ENCODE assay signal across 19 cellular contexts in the genomic region with DNA sequence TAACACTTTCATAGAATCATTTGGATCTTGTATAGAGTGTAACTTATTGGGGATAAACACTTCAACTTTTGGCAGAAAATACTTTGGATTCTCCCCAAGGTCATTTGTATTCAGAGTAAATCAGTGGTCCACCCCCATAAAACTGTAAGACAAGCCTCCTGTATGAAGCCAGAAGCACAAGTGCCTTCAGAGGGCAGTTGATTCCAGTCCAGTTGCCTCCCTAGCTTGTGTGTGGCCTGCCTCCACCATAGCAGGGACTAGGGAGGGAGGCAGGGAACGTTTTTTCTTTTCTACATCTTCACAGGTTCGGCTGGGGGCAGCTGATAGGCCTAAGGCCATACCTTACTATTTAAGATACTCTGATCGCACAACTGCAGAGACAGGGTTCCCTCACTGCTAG. TPM values are rescaled to one million over a fixed set of nuclear protein-coding genes. Genes with fewer than 3 reads are reported as not detected.
DNase-seq lines count a peak whose midpoint lies in the region; ATAC-seq, FAIRE-seq and TF ChIP-seq lines count a peak whose summit lies in the region.
"Had no signal": no experiment of that assay in that cellular context is flagged by ENCODE, and none has a peak within 500 bp of the region (broad histone marks: within the 10 kb centered on the region; RNA-seq: fewer than 3 reads in every experiment).

No MANE protein-coding gene starts in this region.

- TF ChIP-seq POLR2A in K562 (conservative IDR thresholded peaks at IDR 0.05) (no peak), gastroesophageal sphincter (IDR thresholded peaks at IDR 0.05) (no peak), sigmoid colon (IDR thresholded peaks at IDR 0.05) (no peak)

- WGBS in K562 (ENCODE audit: insufficient coverage, low coverage, missing lambda C conversion rate), result 48% methylated on average over 3 of the region's 3 CpGs
- WGBS in gastroesophageal sphincter (ENCODE audit: low coverage in 1 of 2), 2 donors, result 58 to 100% methylated on average over 1 to 3 of the region's 3 CpGs
- 78 to 82% methylated on average over 3 of the region's 3 CpGs for whole genome bisulfite sequencing in sigmoid colon, 2 donors

- H3K9ac ChIP-seq in K562 (ENCODE audit: insufficient read depth in 1 of 2, low read depth in 2 of 2, low read length in 2 of 2), result no peak overlapping the region

- peaks cover 4% of the 10 kb centered on the region; the same call in 1 of the 2 replicates for H4K20me1 ChIP-seq in K562 (replicated peaks; ENCODE audit: control insufficient read depth, insufficient read depth, low read length)

- TF ChIP-seq RAD21 in K562 (CRISPR knock-in tag; conservative IDR thresholded peaks at IDR 0.05 in 1 of 2, IDR thresholded peaks at IDR 0.05 in 1 of 2), result no peak

- no peak overlapping the region for H3K27ac ChIP-seq in K562 (ENCODE audit: extremely low read depth, low read depth, low read length)
- peak overlapping the region in 3 of 4 donors; percentile 42 to 51 (median 50) for H3K27ac ChIP-seq in gastroesophageal sphincter
- H3K27ac ChIP-seq in sigmoid colon, result peak overlapping the region in 3 of 4 donors; percentile 10 to 41 (median 16)
- H3K27ac ChIP-seq: 22Rv1 had no signal

- peak; percentile 17 for ATAC-seq in K562
- ATAC-seq in gastroesophageal sphincter, result no peak
- ATAC-seq in GM18511 (IDR thresholded peaks at IDR 0.05; ENCODE audit: unreplicated experiment), result no peak
- ATAC-seq in GM19395 (IDR thresholded peaks at IDR 0.05; ENCODE audit: unreplicated experiment), result no peak
- no peak for ATAC-seq in GM18907 (IDR thresholded peaks at IDR 0.05; ENCODE audit: unreplicated experiment)
- ATAC-seq: CD8-positive, alpha-beta T cell; HepG2 had no signal

- TF ChIP-seq EP300 in K562 (IDR thresholded peaks at IDR 0.05; ENCODE audit: low read length) (no peak), gastroesophageal sphincter (IDR thresholded peaks at IDR 0.05) (no peak), sigmoid colon (IDR thresholded peaks at IDR 0.05) (no peak)

- TF ChIP-seq CTCF in K562 (IDR thresholded peaks at IDR 0.05 in 2 of 3, conservative IDR thresholded peaks at IDR 0.05 in 1 of 3; ENCODE audit: insufficient read depth in 2 of 3, low read depth in 1 of 3, low read length in 3 of 3), result no peak
- TF ChIP-seq CTCF in gastroesophageal sphincter (IDR thresholded peaks at IDR 0.05), result no peak
- TF ChIP-seq CTCF in sigmoid colon (IDR thresholded peaks at IDR 0.05), result no peak

- no peaks in the 10 kb centered on the region for H3K9me1 ChIP-seq in K562 (ENCODE audit: control insufficient read depth, insufficient read depth, low read length)

- H3K4me3 ChIP-seq in K562, result no peak overlapping the region
- H3K4me3 ChIP-seq in gastroesophageal sphincter, result no peak overlapping the region
- H3K4me3 ChIP-seq in sigmoid colon, result no peak overlapping the region

- H3K4me2 ChIP-seq in K562 (ENCODE audit: insufficient read depth, low read length), result no peak overlapping the region

- peaks cover 2% of the 10 kb centered on the region; the same call in 1 of the 3 replicates for H3K79me2 ChIP-seq in K562 (ENCODE audit: control insufficient read depth, insufficient read depth, low read length)

- intact Hi-C loops in K562 (cut with micrococcal nuclease), result no loop called here
- intact Hi-C loops in sigmoid colon (cut with DNase I), result no loop called here

- H3K9me3 Mint-ChIP-seq in activated CD4-positive, alpha-beta T cell treated with anti-CD3 and anti-CD28 coated beads, Interleukin-2, amount 10 ng/mL, durations not matched to agents 7 days and 5 days, result no peaks in the 10 kb centered on the region
- H3K9me3 Mint-ChIP-seq: CD8-positive, alpha-beta T cell had no signal

- H3K4me1 ChIP-seq in K562 (replicated peaks in 1 of 2; ENCODE audit: control insufficient read depth in 2 of 2, insufficient read depth in 2 of 2, low read length in 2 of 2) (no peaks in the 10 kb centered on the region), gastroesophageal sphincter (peaks cover 0 to 24% (median 0%) of the 10 kb centered on the region in 3 donors), sigmoid colon (peaks cover 0 to 4% (median 0%) of the 10 kb centered on the region in 4 donors)

- no peaks in the 10 kb centered on the region for H3K27me3 ChIP-seq in K562 (ENCODE audit: control insufficient read depth in 2 of 2, insufficient read depth in 2 of 2, low read length in 2 of 2)
- no peaks in the 10 kb centered on the region for H3K27me3 ChIP-seq in gastroesophageal sphincter
- no peaks in the 10 kb centered on the region for H3K27me3 ChIP-seq in sigmoid colon

- no peaks in the 10 kb centered on the region for H3K9me3 ChIP-seq in K562 (replicated peaks; ENCODE audit: control insufficient read depth, insufficient read depth, low read depth, low read length)
- H3K9me3 ChIP-seq in gastroesophageal sphincter, result no peaks in the 10 kb centered on the region
- no peaks in the 10 kb centered on the region for H3K9me3 ChIP-seq in sigmoid colon

- CTCF ChIA-PET in activated CD4-positive, alpha-beta T cell treated with anti-CD3 and anti-CD28 coated beads, Interleukin-2, amount 10 ng/mL, durations not matched to agents 7 days and 5 days (lab: Charles Lee), result interaction anchor here (1.0 kb wide), 1 partner anchor 193 kb away, joined by 3 read pairs; no protein-coding TSS in a partner anchor
- CTCF ChIA-PET in K562 (lab: Yijun Ruan, JAX; ENCODE audit: low intra/inter-chr PET ratio), result no interaction called here

- FAIRE-seq in K562 (lab: Jason Lieb, UNC), result no peak
- FAIRE-seq: HepG2 had no signal

- no peaks in the 10 kb centered on the region for H3K27me3 Mint-ChIP-seq in activated CD4-positive, alpha-beta T cell treated with anti-CD3 and anti-CD28 coated beads, Interleukin-2, amount 10 ng/mL, durations not matched to agents 7 days and 5 days

- H3K27ac Mint-ChIP-seq in activated CD4-positive, alpha-beta T cell treated with anti-CD3 and anti-CD28 coated beads, Interleukin-2, amount 10 ng/mL, durations not matched to agents 7 days and 5 days, result no peak overlapping the region
- H3K27ac Mint-ChIP-seq: CD8-positive, alpha-beta T cell had no signal

- POLR2A ChIA-PET in activated CD4-positive, alpha-beta T cell treated with anti-CD3 and anti-CD28 coated beads, Interleukin-2, amount 10 ng/mL, durations not matched to agents 7 days and 5 days (lab: Charles Lee), result no interaction called here
- POLR2A ChIA-PET in K562 (lab: Yijun Ruan, JAX), result interaction anchor here (0.6 to 1.8 kb wide), 4 partner anchors 9 to 399 kb away, joined by 3 to 5 read pairs (median 4); no protein-coding TSS in a partner anchor

- peaks cover 25% of the 10 kb centered on the region for H3K36me3 Mint-ChIP-seq in activated CD4-positive, alpha-beta T cell treated with anti-CD3 and anti-CD28 coated beads, Interleukin-2, amount 10 ng/mL, durations not matched to agents 7 days and 5 days (ENCODE audit: low read depth)

- in situ Hi-C loops in K562 (cut with MboI), result no loop called here

- BruUV-seq in K562 (replicated peaks; lab: Mats Ljungman, UMichigan), result no TSS peak

- no peak overlapping the region for H2AFZ ChIP-seq in K562 (ENCODE audit: low read depth, low read length)

- DNase-seq in activated CD4-positive, alpha-beta T cell treated with anti-CD3 and anti-CD28 coated beads, Interleukin-2, amount 10 ng/mL, durations not matched to agents 7 days and 5 days, result peak; percentile 2
- DNase-seq in activated CD4-positive, alpha-beta T cell treated with anti-CD3 and anti-CD28 coated beads for 1 hour, result no peak
- DNase-seq in K562 (ENCODE audit: extremely low read depth in 1 of 4, low spot score in 3 of 4), result no peak
- DNase-seq in sigmoid colon, result no peak
- DNase-seq: CD8-positive, alpha-beta T cell; DND-41; GF-D8; H7; Karpas-422; NCI-H2029 treated with DMSO at 0.1 percent for 48 hours; NCI-H2227 treated with DMSO at 0.1 percent for 48 hours; NCI-H526 had no signal

- peaks cover 92% of the 10 kb centered on the region for H3K36me3 ChIP-seq in K562 (ENCODE audit: control insufficient read depth, insufficient read depth, low read length)
- H3K36me3 ChIP-seq in gastroesophageal sphincter, result peaks cover 0 to 100% of the 10 kb centered on the region in 2 donors
- H3K36me3 ChIP-seq in sigmoid colon, result peaks cover 5 to 100% (median 53%) of the 10 kb centered on the region in 4 donors

- no peaks in the 10 kb centered on the region for H3K4me1 Mint-ChIP-seq in activated CD4-positive, alpha-beta T cell treated with anti-CD3 and anti-CD28 coated beads, Interleukin-2, amount 10 ng/mL, durations not matched to agents 7 days and 5 days

- no peak overlapping the region for H3K4me3 Mint-ChIP-seq in activated CD4-positive, alpha-beta T cell treated with anti-CD3 and anti-CD28 coated beads, Interleukin-2, amount 10 ng/mL, durations not matched to agents 7 days and 5 days
- H3K4me3 Mint-ChIP-seq: CD8-positive, alpha-beta T cell had no signal

RNA-seq across cellular contexts. Expression of a gene that starts 11.6 kb away (rescaled TPM):
- total RNA-seq in activated CD4-positive, alpha-beta T cell treated with anti-CD3 and anti-CD28 coated beads, Interleukin-2, amount 10 ng/mL, durations not matched to agents 7 days and 5 days, result 10 to 100 TPM; 31.6 to 33.7 TPM
- 170 and 347 TPM in 2 replicates for total RNA-seq in K562 (2011; cell fraction: chromatin; rRNA removed; ENCODE audit: low replicate concordance)
- 220 and 236 TPM in 2 replicates for total RNA-seq in K562 (2011; cell fraction: nucleolus; rRNA removed)
- total RNA-seq in K562 (2011; cell fraction: nucleoplasm; rRNA removed), result 186 and 187 TPM in 2 replicates
- total RNA-seq in K562 (2014; rRNA removed) (67.6 and 83.5 TPM in 2 replicates), K562 (2014; rRNA removed; fragmentation: Illumina TruSeq; extraction: Trizol) (39.7 and 46.8 TPM in 2 replicates), K562 (2015; rRNA removed; fragmentation: Illumina TruSeq; extraction: Trizol) (65.3 and 67.6 TPM in 2 replicates), K562 (2021) (80.7 and 81.2 TPM in 2 replicates), gastroesophageal sphincter (10 to 100 TPM; 48.5 to 82.5 (median 76.8) TPM), sigmoid colon (10 to 100 TPM; 43.5 to 49.9 (median 48.9) TPM)
- polyA plus RNA-seq in K562 (2011; rRNA removed) (87.9 and 116 TPM in 2 replicates), K562 (2014; fragmentation: Illumina TruSeq; extraction: Trizol) (71.3 and 81.3 TPM in 2 replicates), K562 (2014; fragmentation: Nextera tagmentation; extraction: Ambion mirVana) (10 to 100 TPM in 1 of 2 experiments, 1 to 10 TPM in 1; 8.4 to 14.0 TPM), K562 (2014; rRNA removed) (75.3 and 82.3 TPM in 2 replicates), sigmoid colon (10 to 100 TPM; 35.4 to 54.5 (median 40.7) TPM)
- 88.5 and 108 TPM in 2 replicates for polyA plus RNA-seq in K562 (2011; cell fraction: cytosol; rRNA removed)
- polyA plus RNA-seq in K562 (2011; cell fraction: nucleus; rRNA removed), result 454 and 537 TPM in 2 replicates
- polyA plus RNA-seq in K562 (2012), result 72.8 and 104 TPM in 2 replicates
- polyA minus RNA-seq in K562 (2011; rRNA and poly(A)+ RNA removed), result 48.5 and 49.2 TPM in 2 replicates
- polyA minus RNA-seq in K562 (2011; cell fraction: cytosol; rRNA and poly(A)+ RNA removed), result 42.4 and 49.5 TPM in 2 replicates
- 120 and 149 TPM in 2 replicates for polyA minus RNA-seq in K562 (2011; cell fraction: nucleus; rRNA and poly(A)+ RNA removed)

RNA-seq across cellular contexts. Expression of a gene that starts 11.7 kb away (rescaled TPM):
- total RNA-seq in activated CD4-positive, alpha-beta T cell treated with anti-CD3 and anti-CD28 coated beads, Interleukin-2, amount 10 ng/mL, durations not matched to agents 7 days and 5 days, result 1 to 10 TPM; 3.8 to 5.1 TPM
- total RNA-seq in K562 (2011; cell fraction: chromatin; rRNA removed; ENCODE audit: low replicate concordance), result 7.6 and 12.4 TPM in 2 replicates
- total RNA-seq in K562 (2011; cell fraction: nucleolus; rRNA removed), result 5.8 and 6.7 TPM in 2 replicates
- total RNA-seq in K562 (2011; cell fraction: nucleoplasm; rRNA removed), result 5.1 and 8.2 TPM in 2 replicates
- total RNA-seq in K562 (2014; rRNA removed) (0.36 and 0.37 TPM in 2 replicates), K562 (2014; rRNA removed; fragmentation: Illumina TruSeq; extraction: Trizol) (0.32 and 0.47 TPM in 2 replicates), K562 (2015; rRNA removed; fragmentation: Illumina TruSeq; extraction: Trizol) (0.83 and 1.2 TPM in 2 replicates), K562 (2021) (1.4 and 1.7 TPM in 2 replicates), gastroesophageal sphincter (1 to 10 TPM in 3 of 4 donors, under 1 TPM in 1; 0.54 to 8.5 (median 5.0) TPM), sigmoid colon (1 to 10 TPM; 2.9 to 7.1 (median 4.4) TPM)
- polyA plus RNA-seq in K562 (2011; rRNA removed) (0.84 and 1.1 TPM in 2 replicates), K562 (2014; fragmentation: Illumina TruSeq; extraction: Trizol) (0.70 and 0.94 TPM in 2 replicates), K562 (2014; fragmentation: Nextera tagmentation; extraction: Ambion mirVana) (under 1 TPM; 0.22 to 0.35 TPM), K562 (2014; rRNA removed) (0.93 and 1.4 TPM in 2 replicates), sigmoid colon (1 to 10 TPM in 2 of 3 donors, under 1 TPM in 1; 0.60 to 6.0 (median 2.8) TPM)
- polyA plus RNA-seq in K562 (2011; cell fraction: cytosol; rRNA removed), result 0.66 and 1.1 TPM in 2 replicates
- 5.1 and 6.7 TPM in 2 replicates for polyA plus RNA-seq in K562 (2011; cell fraction: nucleus; rRNA removed)
- 1.3 and 2.7 TPM in 2 replicates for polyA plus RNA-seq in K562 (2012)
- 1.3 and 2.1 TPM in 2 replicates for polyA minus RNA-seq in K562 (2011; rRNA and poly(A)+ RNA removed)
- polyA minus RNA-seq in K562 (2011; cell fraction: cytosol; rRNA and poly(A)+ RNA removed), result 0.67 TPM in 1 of 2 replicates, not detected in the other
- 3.5 and 4.1 TPM in 2 replicates for polyA minus RNA-seq in K562 (2011; cell fraction: nucleus; rRNA and poly(A)+ RNA removed)

RNA-seq across cellular contexts. Expression of a gene that starts 44.0 kb away (rescaled TPM):
- 10 to 100 TPM; 32.3 to 32.4 TPM for total RNA-seq in activated CD4-positive, alpha-beta T cell treated with anti-CD3 and anti-CD28 coated beads, Interleukin-2, amount 10 ng/mL, durations not matched to agents 7 days and 5 days
- total RNA-seq in K562 (2011; cell fraction: chromatin; rRNA removed; ENCODE audit: low replicate concordance), result 31.6 and 76.0 TPM in 2 replicates
- 13.0 and 16.8 TPM in 2 replicates for total RNA-seq in K562 (2011; cell fraction: nucleolus; rRNA removed)
- total RNA-seq in K562 (2011; cell fraction: nucleoplasm; rRNA removed), result 28.7 and 37.4 TPM in 2 replicates
- total RNA-seq in K562 (2014; rRNA removed) (22.1 and 26.6 TPM in 2 replicates), K562 (2014; rRNA removed; fragmentation: Illumina TruSeq; extraction: Trizol) (48.0 and 58.8 TPM in 2 replicates), K562 (2015; rRNA removed; fragmentation: Illumina TruSeq; extraction: Trizol) (34.4 and 38.1 TPM in 2 replicates), K562 (2021) (45.7 and 48.5 TPM in 2 replicates), gastroesophageal sphincter (10 to 100 TPM; 27.4 to 47.2 (median 38.0) TPM), sigmoid colon (10 to 100 TPM; 37.4 to 50.2 (median 40.7) TPM)
- polyA plus RNA-seq in K562 (2011; rRNA removed) (51.8 and 70.6 TPM in 2 replicates), K562 (2014; fragmentation: Illumina TruSeq; extraction: Trizol) (44.1 and 49.9 TPM in 2 replicates), K562 (2014; fragmentation: Nextera tagmentation; extraction: Ambion mirVana) (10 to 100 TPM; 27.0 to 49.2 TPM), K562 (2014; rRNA removed) (31.1 and 31.2 TPM in 2 replicates), sigmoid colon (10 to 100 TPM; 15.3 to 16.8 (median 16.6) TPM)
- polyA plus RNA-seq in K562 (2011; cell fraction: cytosol; rRNA removed), result 14.0 and 23.7 TPM in 2 replicates
- polyA plus RNA-seq in K562 (2011; cell fraction: nucleus; rRNA removed), result 35.7 and 44.4 TPM in 2 replicates
- polyA plus RNA-seq in K562 (2012), result 34.3 and 41.0 TPM in 2 replicates
- polyA minus RNA-seq in K562 (2011; rRNA and poly(A)+ RNA removed), result 113 and 118 TPM in 2 replicates
- polyA minus RNA-seq in K562 (2011; cell fraction: cytosol; rRNA and poly(A)+ RNA removed), result 20.6 and 39.8 TPM in 2 replicates
- polyA minus RNA-seq in K562 (2011; cell fraction: nucleus; rRNA and poly(A)+ RNA removed), result 30.3 and 38.9 TPM in 2 replicates

RNA-seq across cellular contexts. Expression of a gene that starts 44.0 kb away (rescaled TPM):
- total RNA-seq in activated CD4-positive, alpha-beta T cell treated with anti-CD3 and anti-CD28 coated beads, Interleukin-2, amount 10 ng/mL, durations not matched to agents 7 days and 5 days, result under 1 TPM; 0.02 to 0.05 TPM
- total RNA-seq in K562 (2011; cell fraction: chromatin; rRNA removed; ENCODE audit: low replicate concordance), result 0.07 TPM in 1 of 2 replicates, not detected in the other
- not detected in 2 replicates for total RNA-seq in K562 (2011; cell fraction: nucleolus; rRNA removed)
- not detected in 2 replicates for total RNA-seq in K562 (2011; cell fraction: nucleoplasm; rRNA removed)
- total RNA-seq in K562 (2014; rRNA removed), result 0.05 TPM in 1 of 2 replicates, not detected in the other
- 0.03 TPM in 1 of 2 replicates, not detected in the other for total RNA-seq in K562 (2014; rRNA removed; fragmentation: Illumina TruSeq; extraction: Trizol)
- 0.04 TPM in 2 replicates for total RNA-seq in K562 (2015; rRNA removed; fragmentation: Illumina TruSeq; extraction: Trizol)
- total RNA-seq in K562 (2021), result not detected in 2 replicates
- 0.01 TPM in 1 of 2 replicates, not detected in the other for polyA plus RNA-seq in K562 (2011; rRNA removed)
- 0.01 TPM in 2 replicates for polyA plus RNA-seq in K562 (2011; cell fraction: cytosol; rRNA removed)
- 0.03 and 0.06 TPM in 2 replicates for polyA plus RNA-seq in K562 (2011; cell fraction: nucleus; rRNA removed)
- polyA plus RNA-seq in K562 (2012), result 0.01 and 0.04 TPM in 2 replicates
- not detected in 2 replicates for polyA plus RNA-seq in K562 (2014; fragmentation: Illumina TruSeq; extraction: Trizol)
- polyA plus RNA-seq in K562 (2014; fragmentation: Nextera tagmentation; extraction: Ambion mirVana), result not detected
- not detected in 2 replicates for polyA plus RNA-seq in K562 (2014; rRNA removed)
- not detected in 2 replicates for polyA minus RNA-seq in K562 (2011; rRNA and poly(A)+ RNA removed)
- polyA minus RNA-seq in K562 (2011; cell fraction: cytosol; rRNA and poly(A)+ RNA removed), result not detected in 2 replicates
- not detected in 2 replicates for polyA minus RNA-seq in K562 (2011; cell fraction: nucleus; rRNA and poly(A)+ RNA removed)
- under 1 TPM in 3 of 4 donors, not detected in 1; 0.15 to 0.57 (median 0.27) TPM for total RNA-seq in gastroesophageal sphincter
- total RNA-seq in sigmoid colon, result 1 to 10 TPM in 3 of 4 donors, under 1 TPM in 1; 0.82 to 3.0 (median 2.2) TPM
- under 1 TPM in 2 of 3 donors, not detected in 1; under 0.01 to 0.57 TPM for polyA plus RNA-seq in sigmoid colon
- total RNA-seq: RPMI7951 had no signal

RNA-seq across cellular contexts. Expression of a gene that starts 57.6 kb away (rescaled TPM):
- total RNA-seq in activated CD4-positive, alpha-beta T cell treated with anti-CD3 and anti-CD28 coated beads, Interleukin-2, amount 10 ng/mL, durations not matched to agents 7 days and 5 days, result 10 to 100 TPM; 13.4 to 13.6 TPM
- total RNA-seq in K562 (2011; cell fraction: chromatin; rRNA removed; ENCODE audit: low replicate concordance), result 18.4 and 48.8 TPM in 2 replicates
- 34.9 and 41.4 TPM in 2 replicates for total RNA-seq in K562 (2011; cell fraction: nucleolus; rRNA removed)
- total RNA-seq in K562 (2011; cell fraction: nucleoplasm; rRNA removed), result 17.7 and 23.9 TPM in 2 replicates
- total RNA-seq in K562 (2014; rRNA removed) (16.8 and 23.2 TPM in 2 replicates), K562 (2014; rRNA removed; fragmentation: Illumina TruSeq; extraction: Trizol) (5.6 and 7.9 TPM in 2 replicates), K562 (2015; rRNA removed; fragmentation: Illumina TruSeq; extraction: Trizol) (9.2 and 9.8 TPM in 2 replicates), K562 (2021) (18.1 and 18.9 TPM in 2 replicates), gastroesophageal sphincter (10 to 100 TPM; 30.4 to 59.0 (median 40.8) TPM), sigmoid colon (100 to 1,000 TPM in 1 of 4 donors, 10 to 100 TPM in 3; 12.8 to 135 (median 21.9) TPM)
- polyA plus RNA-seq in K562 (2011; rRNA removed) (14.2 and 14.5 TPM in 2 replicates), K562 (2014; fragmentation: Illumina TruSeq; extraction: Trizol) (12.7 and 13.3 TPM in 2 replicates), K562 (2014; fragmentation: Nextera tagmentation; extraction: Ambion mirVana) (under 1 TPM; 0.72 to 0.89 TPM), K562 (2014; rRNA removed) (10.9 and 11.4 TPM in 2 replicates), sigmoid colon (10 to 100 TPM; 15.6 to 26.7 (median 16.9) TPM)
- 16.4 and 30.7 TPM in 2 replicates for polyA plus RNA-seq in K562 (2011; cell fraction: cytosol; rRNA removed)
- 25.6 and 46.6 TPM in 2 replicates for polyA plus RNA-seq in K562 (2011; cell fraction: nucleus; rRNA removed)
- 16.6 and 24.6 TPM in 2 replicates for polyA plus RNA-seq in K562 (2012)
- polyA minus RNA-seq in K562 (2011; rRNA and poly(A)+ RNA removed), result 14.7 and 23.4 TPM in 2 replicates
- 13.8 and 19.9 TPM in 2 replicates for polyA minus RNA-seq in K562 (2011; cell fraction: cytosol; rRNA and poly(A)+ RNA removed)
- polyA minus RNA-seq in K562 (2011; cell fraction: nucleus; rRNA and poly(A)+ RNA removed), result 21.9 and 22.3 TPM in 2 replicates
